In genomic region chr18:43789234-43790000, GRCh38 we compare ENCODE assay signal across 12 cellular contexts.
A peak's percentile ranks its signal among the peaks of the same experiment; 100 is the strongest.
DNase-seq lines count a peak whose midpoint lies in the region; ATAC-seq, FAIRE-seq and TF ChIP-seq lines count a peak whose summit lies in the region.
"Had no signal": no experiment of that assay in that cellular context is flagged by ENCODE, and none has a peak within 500 bp of the region (broad histone marks: within the 10 kb centered on the region; RNA-seq: fewer than 3 reads in every experiment).

No MANE protein-coding gene starts in this region.

- no peak overlapping the region for H3K9ac ChIP-seq in kidney (ENCODE audit: low read length in 2 of 2)
- H3K9ac ChIP-seq: parathyroid adenoma had no signal

- POLR2A ChIA-PET in AG04449 (lab: Yijun Ruan, JAX), result no interaction called here

- peak; percentile 40; the same call in 1 of the 2 replicates for TF ChIP-seq RAD21 in Ishikawa (IDR thresholded peaks at IDR 0.05; ENCODE audit: low read depth)

- DNase-seq in AG04449 (ENCODE audit: low read depth, low spot score) (no peak), brain microvascular endothelial cell (peak; percentile 11), kidney (no peak), SW 1271 (lab: John Stamatoyannopoulos, UW) (no peak), SHP77 (lab: John Stamatoyannopoulos, UW) (no peak), coronary artery (ENCODE audit: low spot score) (no peak)
- DNase-seq: activated naive CD4-positive, alpha-beta T cell; DMS 273 treated with DMSO at 0.1 percent for 48 hours; NCI-H2029 treated with DMSO at 0.1 percent for 48 hours had no signal

- no peak for ATAC-seq in GM21447 (IDR thresholded peaks at IDR 0.05; ENCODE audit: unreplicated experiment)

- H3K27ac ChIP-seq in brain microvascular endothelial cell (no peak overlapping the region), kidney (ENCODE audit: low read depth in 2 of 2, low read length in 2 of 2) (no peak overlapping the region), coronary artery (no peak overlapping the region)
- H3K27ac ChIP-seq: parathyroid adenoma had no signal

- H3K4me3 ChIP-seq in AG04449 (ENCODE audit: low read depth, low read length), result no peak overlapping the region
- H3K4me3 ChIP-seq in brain microvascular endothelial cell (ENCODE audit: low read depth, low read length), result no peak overlapping the region
- no peak overlapping the region for H3K4me3 ChIP-seq in kidney (ENCODE audit: low read length in 2 of 2)
- H3K4me3 ChIP-seq in coronary artery, result no peak overlapping the region

- in situ Hi-C loops in brain microvascular endothelial cell (cut with HindIII; ENCODE audit: low pct_ligation_motif_present, low sequenced_read_pairs), result no loop called here

- peak; percentile 17 for TF ChIP-seq CTCF in AG04449 (IDR thresholded peaks at IDR 0.05; ENCODE audit: insufficient read depth, low read length, missing control alignments)
- peak; percentile 37 for TF ChIP-seq CTCF in brain microvascular endothelial cell (IDR thresholded peaks at IDR 0.05; ENCODE audit: low read depth, low read length, missing control alignments)
- peak; percentile 35 for TF ChIP-seq CTCF in kidney (IDR thresholded peaks at IDR 0.05; ENCODE audit: borderline replicate concordance, extremely low read depth, insufficient read depth)
- no peak for TF ChIP-seq CTCF in coronary artery (IDR thresholded peaks at IDR 0.05)

- CTCF ChIA-PET in AG04449 (lab: Yijun Ruan, JAX), result no interaction called here

- no peaks in the 10 kb centered on the region for H3K4me1 ChIP-seq in kidney (ENCODE audit: control insufficient read depth in 1 of 2, insufficient read depth in 1 of 2, low read depth in 1 of 2, low read length in 2 of 2)
- H3K4me1 ChIP-seq: parathyroid adenoma had no signal

- H3K36me3 ChIP-seq in brain microvascular endothelial cell (replicated peaks) (no peaks in the 10 kb centered on the region), kidney (ENCODE audit: control insufficient read depth in 1 of 2, insufficient read depth in 2 of 2, low read length in 2 of 2) (no peaks in the 10 kb centered on the region)

- no peaks in the 10 kb centered on the region for H3K27me3 ChIP-seq in brain microvascular endothelial cell (replicated peaks)

- TF ChIP-seq EP300 in Ishikawa (IDR thresholded peaks at IDR 0.05; ENCODE audit: borderline replicate concordance), result no peak

- H3K9me3 ChIP-seq in kidney (ENCODE audit: control insufficient read depth in 1 of 2, low read length in 2 of 2), result no peaks in the 10 kb centered on the region

- intact Hi-C loops in kidney (cut with DNase I), result no loop called here

- peak; percentile 71 for FAIRE-seq in kidney (lab: Jason Lieb, UNC)

TF ChIP-seq in Ishikawa, 13 proteins besides CTCF, POLR2A, EP300 and RAD21:
- TF ChIP-seq TEAD4 (IDR thresholded peaks at IDR 0.05) (no peak), USF1 (IDR thresholded peaks at IDR 0.05) (no peak), CREB1 (IDR thresholded peaks at IDR 0.05; ENCODE audit: low read depth) (no peak), MAX (IDR thresholded peaks at IDR 0.05) (no peak), EGR1 (IDR thresholded peaks at IDR 0.05) (no peak), NFIC (IDR thresholded peaks at IDR 0.05) (no peak), TCF12 (IDR thresholded peaks at IDR 0.05; ENCODE audit: low read depth) (no peak), YY1 (IDR thresholded peaks at IDR 0.05; ENCODE audit: low read depth) (no peak), TAF1 (IDR thresholded peaks at IDR 0.05; ENCODE audit: low read depth) (no peak)
